35 cellular contexts compared by ENCODE assay signal in genomic region chr14:93348292-93348691, GRCh38. TPM values are rescaled to one million over a fixed set of nuclear protein-coding genes. Genes with fewer than 3 reads are reported as not detected.
"Had no signal": no experiment of that assay in that cellular context is flagged by ENCODE, and none has a peak within 500 bp of the region (broad histone marks: within the 10 kb centered on the region; RNA-seq: fewer than 3 reads in every experiment).

No MANE protein-coding gene starts in this region.

- ATAC-seq: left colon; left lung; lower lobe of right lung; naive thymus-derived CD8-positive, alpha-beta T cell; psoas muscle; right lobe of liver; stimulated activated memory B cell treated with anti-CD40 and anti-IgM and Interleukin-4, amounts not matched to agents 10 μg/mL and 1 μg/mL and 100 μg/mL, for 72 hours; stimulated activated naive CD8-positive, alpha-beta T cell treated with anti-CD3 and anti-CD28 coated beads, Interleukin-15, amount 100 ng/mL, for 72 hours had no signal

- H3K27ac ChIP-seq: left lung, lower lobe of right lung, neural progenitor cell, neutrophil, parathyroid adenoma, psoas muscle, right lobe of liver, transverse colon, upper lobe of left lung, vagina had no signal

- H3K4me1 ChIP-seq: left lung, lower lobe of right lung, right lobe of liver, transverse colon, upper lobe of left lung, vagina had no signal

- H3K36me3 ChIP-seq: left lung, lower lobe of right lung, neutrophil, right lobe of liver, transverse colon, upper lobe of left lung, vagina had no signal

- H3K27ac Mint-ChIP-seq: immature natural killer cell; naive thymus-derived CD8-positive, alpha-beta T cell; nephron; neural progenitor cell; stimulated activated memory B cell treated with anti-CD40 and anti-IgM and Interleukin-4, amounts not matched to agents 10 μg/mL and 1 μg/mL and 100 μg/mL, for 72 hours; stimulated activated naive CD8-positive, alpha-beta T cell treated with anti-CD3 and anti-CD28 coated beads, Interleukin-15, amount 100 ng/mL, for 72 hours had no signal

- H3K9ac ChIP-seq: neural progenitor cell, parathyroid adenoma had no signal

- H2AFZ ChIP-seq: neural progenitor cell, parathyroid adenoma had no signal

- H3K79me2 ChIP-seq: parathyroid adenoma had no signal

- H3K9me3 Mint-ChIP-seq: immature natural killer cell; naive thymus-derived CD8-positive, alpha-beta T cell had no signal

- H3K27me3 ChIP-seq: left lung, neural progenitor cell, right lobe of liver, transverse colon, upper lobe of left lung, vagina had no signal

- H3K4me3 Mint-ChIP-seq: immature natural killer cell; naive thymus-derived CD8-positive, alpha-beta T cell; nephron; neural progenitor cell; stimulated activated memory B cell treated with anti-CD40 and anti-IgM and Interleukin-4, amounts not matched to agents 10 μg/mL and 1 μg/mL and 100 μg/mL, for 72 hours; stimulated activated naive CD8-positive, alpha-beta T cell treated with anti-CD3 and anti-CD28 coated beads, Interleukin-15, amount 100 ng/mL, for 72 hours had no signal

- H3K36me3 Mint-ChIP-seq: immature natural killer cell; naive thymus-derived CD8-positive, alpha-beta T cell; stimulated activated memory B cell treated with anti-CD40 and anti-IgM and Interleukin-4, amounts not matched to agents 10 μg/mL and 1 μg/mL and 100 μg/mL, for 72 hours had no signal

- H3K4me1 Mint-ChIP-seq: immature natural killer cell; nephron; stimulated activated memory B cell treated with anti-CD40 and anti-IgM and Interleukin-4, amounts not matched to agents 10 μg/mL and 1 μg/mL and 100 μg/mL, for 72 hours; stimulated activated naive CD8-positive, alpha-beta T cell treated with anti-CD3 and anti-CD28 coated beads, Interleukin-15, amount 100 ng/mL, for 72 hours had no signal

- FAIRE-seq: islet of Langerhans, kidney had no signal

- H3K4me2 ChIP-seq: neural progenitor cell, smooth muscle cell had no signal

- DNase-seq: hypothalamus; immature natural killer cell; kidney; left colon; left lung; lower lobe of right lung; mammary epithelial cell; mesenchymal stem cell; naive thymus-derived CD8-positive, alpha-beta T cell; occipital lobe; psoas muscle; right lobe of liver; stimulated activated CD4-positive, alpha-beta T cell treated with anti-CD3 and anti-CD28 coated beads, Interleukin-1b, Interleukin-23, amount 100 ng/mL, for 48 hours; stimulated activated CD4-positive, alpha-beta T cell treated with anti-CD3 and anti-CD28 coated beads, Interleukin-2, amount 100 ng/mL, for 48 hours; stimulated activated CD4-positive, alpha-beta T cell treated with anti-CD3 and anti-CD28 coated beads, Interleukin-4, amount 100 ng/mL, for 4 hours; stimulated activated CD8-positive, alpha-beta memory T cell treated with anti-CD3 and anti-CD28 coated beads, Interleukin-4, amount 100 ng/mL, for 48 hours; stimulated activated naive CD4-positive, alpha-beta T cell treated with Interleukin-2 at 50 U/mL for 16 hours; stimulated activated naive CD8-positive, alpha-beta T cell treated with anti-CD3 and anti-CD28 coated beads, Interleukin-15, amount 100 ng/mL, for 72 hours; substantia nigra; transverse colon; upper lobe of left lung had no signal

- H3K9me3 ChIP-seq: lower lobe of right lung, neutrophil, psoas muscle, right lobe of liver, transverse colon, upper lobe of left lung, vagina had no signal

- H3K4me3 ChIP-seq: left lung, lower lobe of right lung, neural progenitor cell, psoas muscle, right lobe of liver, smooth muscle cell, transverse colon, upper lobe of left lung, vagina had no signal

- H3K27me3 Mint-ChIP-seq: stimulated activated memory B cell treated with anti-CD40 and anti-IgM and Interleukin-4, amounts not matched to agents 10 μg/mL and 1 μg/mL and 100 μg/mL, for 72 hours; stimulated activated naive CD8-positive, alpha-beta T cell treated with anti-CD3 and anti-CD28 coated beads, Interleukin-15, amount 100 ng/mL, for 72 hours had no signal

RNA-seq across cellular contexts. Expression of gene COX8C, which starts 1.3 kb away (rescaled TPM):
- total RNA-seq: kidney; left colon; left lung; liver; lower lobe of right lung; mammary epithelial cell; naive thymus-derived CD8-positive, alpha-beta T cell; occipital lobe; osteocyte; right lobe of liver; skeletal muscle tissue; smooth muscle cell; temporal lobe; transverse colon; upper lobe of left lung; urinary bladder; vagina had no signal
- polyA plus RNA-seq: immature natural killer cell; liver; mammary epithelial cell; naive thymus-derived CD8-positive, alpha-beta T cell; smooth muscle cell; thymus had no signal
